In genomic region chr10:66819691-66820090, GRCh38 we compare ENCODE assay signal across 23 cellular contexts.
"Had no signal": no experiment of that assay in that cellular context is flagged by ENCODE, and none has a peak within 500 bp of the region (broad histone marks: within the 10 kb centered on the region; RNA-seq: fewer than 3 reads in every experiment).

No MANE protein-coding gene starts in this region.

- H3K36me3 ChIP-seq: colonic mucosa, ovary, sigmoid colon, spleen, suprapubic skin, transverse colon, upper lobe of right lung, uterus had no signal

- H3K27ac ChIP-seq: colonic mucosa, epithelial cell of prostate, ovary, psoas muscle, sigmoid colon, skin epidermis, spleen, suprapubic skin, transverse colon, upper lobe of right lung, uterus had no signal

- H3K9me3 ChIP-seq: colonic mucosa, ovary, psoas muscle, sigmoid colon, spleen, suprapubic skin, transverse colon, upper lobe of right lung, uterus had no signal

- H3K4me3 ChIP-seq: colonic mucosa, lung, ovary, psoas muscle, sigmoid colon, skin epidermis, spleen, suprapubic skin, transverse colon, upper lobe of right lung, uterus had no signal

- ATAC-seq: esophagus mucosa; left lobe of liver; natural killer cell; psoas muscle; right cardiac atrium; stimulated activated naive B cell treated with anti-CD40 and anti-IgM and Interleukin-4, amounts not matched to agents 10 μg/mL and 1 μg/mL and 100 μg/mL, for 72 hours; upper lobe of right lung had no signal

- DNase-seq: colonic mucosa; effector CD8-positive, alpha-beta T cell; endodermal cell; kidney; natural killer cell; occipital lobe; ovary; posterior cingulate gyrus; psoas muscle; right cardiac atrium; sigmoid colon; spleen; stimulated activated naive B cell treated with anti-CD40 and anti-IgM and Interleukin-4, amounts not matched to agents 10 μg/mL and 1 μg/mL and 100 μg/mL, for 72 hours; transverse colon; upper lobe of right lung; uterus had no signal

- H3K4me1 ChIP-seq: colonic mucosa, spleen, suprapubic skin, upper lobe of right lung, uterus had no signal

- FAIRE-seq: frontal cortex, kidney had no signal

- H3K27me3 ChIP-seq: colonic mucosa, ovary, sigmoid colon, spleen, suprapubic skin, transverse colon, upper lobe of right lung, uterus had no signal
